ENCODE assay signal across 18 cellular contexts in genomic region chr7:158101821-158102450, GRCh38.
"Had no signal": no experiment of that assay in that cellular context is flagged by ENCODE, and none has a peak within 500 bp of the region (broad histone marks: within the 10 kb centered on the region; RNA-seq: fewer than 3 reads in every experiment).

No MANE protein-coding gene starts in this region.

- H3K4me1 ChIP-seq: colonic mucosa, parathyroid adenoma, upper lobe of left lung had no signal

- H3K27me3 ChIP-seq: colonic mucosa, hepatocyte, upper lobe of left lung had no signal

- H2AFZ ChIP-seq: hepatocyte, parathyroid adenoma had no signal

- H3K9me3 Mint-ChIP-seq: activated naive CD4-positive, alpha-beta T cell treated with anti-CD3 and anti-CD28 coated beads, Interleukin-2, amount 50 U/mL, for 72 hours; activated T-cell treated with anti-CD3 and anti-CD28 coated beads, Interleukin-2, amount 50 U/mL, for 4 hours had no signal

- DNase-seq: activated CD4-positive, alpha-beta T cell treated with anti-CD3 and anti-CD28 coated beads for 36 hours; activated CD4-positive, CD25-positive, alpha-beta regulatory T cell; activated gamma-delta T cell treated with Interleukin-2 at 50 U/mL for 16 hours; activated T-cell treated with anti-CD3 and anti-CD28 coated beads, Interleukin-2, amount 50 U/mL, for 4 hours; colonic mucosa; effector CD8-positive, alpha-beta T cell; stimulated activated CD4-positive, alpha-beta T cell treated with anti-CD3 and anti-CD28 coated beads, Interleukin-2, amount 100 ng/mL, for 48 hours; stimulated activated naive CD8-positive, alpha-beta T cell treated with anti-CD3 and anti-CD28 coated beads, Interleukin-15, Interleukin-2, amounts not matched to agents 100 U/mL and 50 U/mL, for 24 hours; T-helper 1 cell had no signal

- H3K36me3 Mint-ChIP-seq: activated naive CD4-positive, alpha-beta T cell treated with anti-CD3 and anti-CD28 coated beads, Interleukin-2, amount 50 U/mL, for 72 hours had no signal

- H3K9ac ChIP-seq: parathyroid adenoma had no signal

- H3K79me2 ChIP-seq: hepatocyte, parathyroid adenoma had no signal

- FAIRE-seq: frontal cortex, keratinocyte had no signal

- H3K36me3 ChIP-seq: colonic mucosa, upper lobe of left lung had no signal

- H3K27me3 Mint-ChIP-seq: activated CD4-positive, alpha-beta T cell treated with anti-CD3 and anti-CD28 coated beads for 36 hours had no signal

- H3K27ac ChIP-seq: colonic mucosa, hepatocyte, parathyroid adenoma, upper lobe of left lung had no signal

- H3K4me1 Mint-ChIP-seq: activated CD4-positive, alpha-beta T cell treated with anti-CD3 and anti-CD28 coated beads for 36 hours; activated T-helper 17 cell treated with anti-CD3 and anti-CD28 coated beads, Interleukin-2, amount 50 U/mL, for 72 hours; nephron had no signal

- H3K4me3 ChIP-seq: colonic mucosa, hepatocyte, upper lobe of left lung had no signal

- H3K27ac Mint-ChIP-seq: activated CD4-positive, alpha-beta T cell treated with anti-CD3 and anti-CD28 coated beads for 36 hours; activated naive CD4-positive, alpha-beta T cell treated with anti-CD3 and anti-CD28 coated beads, Interleukin-2, amount 50 U/mL, for 72 hours; activated T-helper 17 cell treated with anti-CD3 and anti-CD28 coated beads, Interleukin-2, amount 50 U/mL, for 72 hours; nephron had no signal

- H3K4me2 ChIP-seq: hepatocyte had no signal

- H3K9me3 ChIP-seq: colonic mucosa, upper lobe of left lung had no signal

- H3K4me3 Mint-ChIP-seq: activated CD4-positive, alpha-beta T cell treated with anti-CD3 and anti-CD28 coated beads for 36 hours; activated T-cell treated with anti-CD3 and anti-CD28 coated beads, Interleukin-2, amount 50 U/mL, for 4 hours; activated T-helper 17 cell treated with anti-CD3 and anti-CD28 coated beads, Interleukin-2, amount 50 U/mL, for 72 hours; nephron had no signal

- ATAC-seq: activated CD4-positive, alpha-beta T cell treated with anti-CD3 and anti-CD28 coated beads for 36 hours; activated naive CD4-positive, alpha-beta T cell treated with anti-CD3 and anti-CD28 coated beads, Interleukin-2, amount 50 U/mL, for 72 hours; activated T-cell treated with anti-CD3 and anti-CD28 coated beads, Interleukin-2, amount 50 U/mL, for 4 hours; activated T-helper 17 cell treated with anti-CD3 and anti-CD28 coated beads, Interleukin-2, amount 50 U/mL, for 72 hours; right cardiac atrium; stimulated activated naive CD8-positive, alpha-beta T cell treated with anti-CD3 and anti-CD28 coated beads, Interleukin-15, Interleukin-2, amounts not matched to agents 100 U/mL and 50 U/mL, for 24 hours had no signal
